In genomic region chr9:109086221-109086620, GRCh38 we compare ENCODE assay signal across 10 cellular contexts. TPM values are rescaled to one million over a fixed set of nuclear protein-coding genes. Genes with fewer than 3 reads are reported as not detected.
DNase-seq lines count a peak whose midpoint lies in the region; ATAC-seq, FAIRE-seq and TF ChIP-seq lines count a peak whose summit lies in the region.
"Had no signal": no experiment of that assay in that cellular context is flagged by ENCODE, and none has a peak within 500 bp of the region (broad histone marks: within the 10 kb centered on the region; RNA-seq: fewer than 3 reads in every experiment).

No MANE protein-coding gene starts in this region.

- H3K9me3 ChIP-seq in testis: no peaks in the 10 kb centered on the region

- no peaks in the 10 kb centered on the region for H3K36me3 ChIP-seq in testis (ENCODE audit: low read depth, missing control alignments)

- no peak overlapping the region for H3K27ac ChIP-seq in testis

- no peaks in the 10 kb centered on the region for H3K27me3 ChIP-seq in testis

- TF ChIP-seq POLR2A in testis (IDR thresholded peaks at IDR 0.05): no peak

- peak; percentile 26 for DNase-seq in RCC 7860 (ENCODE audit: low spot score)
- DNase-seq in skeletal muscle cell (ENCODE audit: low read depth): peak; percentile 15
- no peak for DNase-seq in NCI-H82 treated with DMSO at 0.1 percent for 48 hours (lab: John Stamatoyannopoulos, UW; ENCODE audit: unreplicated experiment)
- DNase-seq in testis: no peak
- no peak for DNase-seq in C1 segment of cervical spinal cord (lab: John Stamatoyannopoulos, UW)
- DNase-seq: activated CD4-positive, alpha-beta memory T cell treated with anti-CD3 and anti-CD28 coated beads for 36 hours; central memory CD4-positive, alpha-beta T cell; NCI-H510A treated with DMSO at 0.1 percent for 48 hours had no signal

- intact Hi-C loops in testis (cut with DNase I; ENCODE audit: low total_unique reads): no loop called here

- no peak overlapping the region for H3K4me3 ChIP-seq in skeletal muscle cell (ENCODE audit: low read depth, low read length)
- no peak overlapping the region for H3K4me3 ChIP-seq in testis

- no peaks in the 10 kb centered on the region for H3K4me1 ChIP-seq in testis

- FAIRE-seq in RCC 7860 (lab: Jason Lieb, UNC): no peak

- 92 to 93% methylated on average over 3 of the region's 3 CpGs for WGBS in testis, 2 donors

- no peak for TF ChIP-seq CTCF in testis (IDR thresholded peaks at IDR 0.05)

- ATAC-seq in GM19043 (IDR thresholded peaks at IDR 0.05; ENCODE audit: low read depth, unreplicated experiment) (peak; percentile 90), HG02870 (IDR thresholded peaks at IDR 0.05; ENCODE audit: unreplicated experiment) (peak; percentile 99)

RNA-seq across cellular contexts. Expression of gene TMEM245, which starts 33.5 kb away (rescaled TPM):
- total RNA-seq in testis: 10 to 100 TPM; 63.6 to 67.6 TPM
- 44.9 TPM for polyA plus RNA-seq in testis (ENCODE audit: insufficient read depth, low read depth, low replicate concordance)

Comparison
In these comparisons a context has a peak if more than half of its experiments do, and no peak if none do; other contexts are left out.
1. DNase-seq: peak in RCC 7860 (single experiment) and skeletal muscle cell (single experiment); none in NCI-H82 treated with DMSO at 0.1 percent for 48 hours (single experiment), testis (single experiment) and C1 segment of cervical spinal cord (0 of 14).